ENCODE assay signal across 8 cellular contexts in genomic region chr6:20213271-20213798, GRCh38. TPM values are rescaled to one million over a fixed set of nuclear protein-coding genes. Genes with fewer than 3 reads are reported as not detected.
A peak's percentile ranks its signal among the peaks of the same experiment; 100 is the strongest.
DNase-seq lines count a peak whose midpoint lies in the region; ATAC-seq, FAIRE-seq and TF ChIP-seq lines count a peak whose summit lies in the region.

No MANE protein-coding gene starts in this region.

- H3K9me3 ChIP-seq in GM23248 (ENCODE audit: low read depth) (no peaks in the 10 kb centered on the region), endodermal cell (ENCODE audit: control insufficient read depth, low read length) (no peaks in the 10 kb centered on the region), pancreas (no peaks in the 10 kb centered on the region)

- H3K4me2 ChIP-seq in GM23248 (ENCODE audit: unreplicated experiment), result peak overlapping the region; percentile 71

- H3K27me3 Mint-ChIP-seq in endodermal cell (ENCODE audit: insufficient read depth), result peaks cover 7% of the 10 kb centered on the region

- H3K9me2 ChIP-seq in GM23248 (ENCODE audit: insufficient read depth), result no peaks in the 10 kb centered on the region

- peak overlapping the region; percentile 89 for H3K4me3 ChIP-seq in GM23248
- H3K4me3 ChIP-seq in endodermal cell (ENCODE audit: low read length), result peak overlapping the region; percentile 91
- H3K4me3 ChIP-seq in pancreas, result peak overlapping the region in 2 of 4 donors; percentile 63 to 81

- H3K4me1 ChIP-seq in GM23248 (ENCODE audit: insufficient read depth) (peaks cover 16% of the 10 kb centered on the region; the same call in 1 of the 2 replicates), endodermal cell (ENCODE audit: control insufficient read depth, insufficient read depth, low read length) (peaks cover 6% of the 10 kb centered on the region), pancreas (peaks cover 0 to 11% (median 7%) of the 10 kb centered on the region in 3 donors)

- H3K9ac ChIP-seq in GM23248, result peak overlapping the region; percentile 80
- H3K9ac ChIP-seq in endodermal cell (ENCODE audit: extremely low read depth, low read length, poor library complexity, severe bottlenecking), result peak overlapping the region; percentile 33

- peak overlapping the region; percentile 60 for H3K27ac Mint-ChIP-seq in endodermal cell

- no peaks in the 10 kb centered on the region for H3K9me3 Mint-ChIP-seq in endodermal cell

- peak overlapping the region; percentile 68 for H3K27ac ChIP-seq in GM23248
- H3K27ac ChIP-seq in endodermal cell (ENCODE audit: low read depth, low read length), result no peak overlapping the region
- peak overlapping the region; percentile 76 to 94 (median 89) for H3K27ac ChIP-seq in pancreas

- FAIRE-seq in pancreas (lab: Jason Lieb, UNC), result no peak

- H3K27me3 ChIP-seq in GM23248 (replicated peaks; ENCODE audit: insufficient read depth) (no peaks in the 10 kb centered on the region), endodermal cell (ENCODE audit: control insufficient read depth, insufficient read depth, low read length, poor library complexity, severe bottlenecking) (no peaks in the 10 kb centered on the region), pancreas (no peaks in the 10 kb centered on the region)

- 21 to 31% methylated on average over 9 of the region's 9 CpGs for WGBS in GM23248 (ENCODE audit: low coverage in 1 of 2, low lambda C conversion rate in 2 of 2, missing lambda C conversion rate in 2 of 2), 2 experiments
- WGBS in endodermal cell (ENCODE audit: insufficient coverage in 1 of 2, insufficient read length in 1 of 2), 2 experiments, result 57% methylated on average over 9 of the region's 9 CpGs; no CpG with 5 or more reads in 1 of the 2 experiments
- 22 to 26% methylated on average over 9 of the region's 9 CpGs for WGBS in pancreas, 2 donors

- H4K20me1 ChIP-seq in GM23248 (ENCODE audit: insufficient read depth), result no peaks in the 10 kb centered on the region

- intact Hi-C loops in pancreas (cut with DNase I), result no loop called here

- H2AFZ ChIP-seq in GM23248, result peak overlapping the region; percentile 91

- 0 out of 2 replicates have a peak, but pooled peaks cover 3% of the 10 kb centered on the region for H3K79me2 ChIP-seq in GM23248 (ENCODE audit: insufficient read depth)

- no peaks in the 10 kb centered on the region for H3K36me3 ChIP-seq in GM23248 (ENCODE audit: low read depth)
- no peaks in the 10 kb centered on the region for H3K36me3 ChIP-seq in endodermal cell (ENCODE audit: control insufficient read depth, insufficient read depth, low read length)
- H3K36me3 ChIP-seq in pancreas, result no peaks in the 10 kb centered on the region

- no peak for TF ChIP-seq CTCF in endodermal cell (conservative IDR thresholded peaks at IDR 0.05)
- TF ChIP-seq CTCF in pancreas (IDR thresholded peaks at IDR 0.05), result no peak

- H3F3A ChIP-seq in GM23248 (ENCODE audit: insufficient read depth), result peaks cover 18% of the 10 kb centered on the region

- in situ Hi-C loops in GM23248 (cut with MboI), result no loop called here

- peak overlapping the region; percentile 72 for H3K4me3 Mint-ChIP-seq in endodermal cell

- peaks cover 19% of the 10 kb centered on the region for H3K4me1 Mint-ChIP-seq in endodermal cell

- DNase-seq in GM23248 (peak; percentile 30), RKO (ENCODE audit: low spot score) (peak; percentile 14), endodermal cell (no peak), pancreas (no peak), Ammon's horn (ENCODE audit: low spot score) (no peak), middle frontal gyrus (ENCODE audit: extremely low spot score, low spot score) (no peak)
- DNase-seq in activated CD8-positive, alpha-beta memory T cell treated with anti-CD3 and anti-CD28 coated beads for 24 hours, result no peak

- ATAC-seq in pancreas (no peak), HG03196 (IDR thresholded peaks at IDR 0.05; ENCODE audit: unreplicated experiment) (no peak)

- no peaks in the 10 kb centered on the region for H3K36me3 Mint-ChIP-seq in endodermal cell (ENCODE audit: low read depth)

RNA-seq across cellular contexts. Expression of gene MBOAT1, which starts 1.1 kb away (rescaled TPM):
- 4.0 and 7.0 TPM in 2 replicates for total RNA-seq in GM23248 (2014; rRNA removed; shearing (Covaris generic))
- polyA plus RNA-seq in GM23248 (2016; fragmentation: Nextera tagmentation; extraction: Ambion mirVana) (1.7 and 1.8 TPM in 2 replicates), pancreas (1 to 10 TPM; 2.7 to 5.5 TPM)
- total RNA-seq in endodermal cell (1 to 10 TPM; 7.7 to 9.4 TPM), pancreas (10 to 100 TPM in 1 of 6 donors, 1 to 10 TPM in 5; 3.1 to 21.3 (median 4.6) TPM)
- 2.5 TPM for polyA plus RNA-seq in endodermal cell (2013, experiment 1 of 2)
- 3.6 TPM for polyA plus RNA-seq in endodermal cell (2013, experiment 2 of 2)

Comparison
In these comparisons a context has a peak if more than half of its experiments do, and no peak if none do; other contexts are left out.
1. DNase-seq: peak in GM23248 (single experiment) and RKO (single experiment); none in endodermal cell (single experiment), pancreas (0 of 6), Ammon's horn (single experiment), activated CD8-positive, alpha-beta memory T cell treated with anti-CD3 and anti-CD28 coated beads for 24 hours (single experiment) and middle frontal gyrus (single experiment).